In the genomic region with DNA sequence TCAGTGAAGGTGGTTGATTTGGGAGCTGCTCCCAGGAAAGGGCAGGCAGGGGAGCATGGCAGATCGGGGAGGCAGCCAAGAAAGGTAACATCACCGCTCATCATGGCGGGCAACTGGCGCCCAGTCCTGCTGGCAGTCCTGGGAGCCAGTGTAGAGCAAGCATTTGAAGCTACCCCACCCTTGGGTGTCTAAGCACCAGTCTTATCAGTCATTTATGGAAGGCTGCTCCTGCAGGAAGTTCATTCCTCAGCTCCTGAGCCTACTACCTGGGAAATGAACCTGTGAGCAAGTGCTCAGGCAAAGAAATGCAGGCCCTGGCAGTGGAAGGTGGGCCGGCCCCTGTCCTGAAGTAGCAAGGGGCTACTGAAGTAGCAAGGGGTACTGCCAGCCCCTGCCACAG, we compare ENCODE assay signal across 27 cellular contexts. TPM values are rescaled to one million over a fixed set of nuclear protein-coding genes. Genes with fewer than 3 reads are reported as not detected.
DNase-seq lines count a peak whose midpoint lies in the region; ATAC-seq and TF ChIP-seq lines count a peak whose summit lies in the region.
"Had no signal": no experiment of that assay in that cellular context is flagged by ENCODE, and none has a peak within 500 bp of the region (broad histone marks: within the 10 kb centered on the region; RNA-seq: fewer than 3 reads in every experiment).

No MANE protein-coding gene starts in this region.

- no peak overlapping the region for H2AFZ ChIP-seq in neuronal stem cell (ENCODE audit: low read length)

- H2BK15ac ChIP-seq in neuronal stem cell (ENCODE audit: low read length) = no peak overlapping the region

- H3K4me3 ChIP-seq in mucosa of descending colon (no peak overlapping the region), neuronal stem cell (ENCODE audit: low read length in 2 of 2) (no peak overlapping the region)
- H3K4me3 ChIP-seq: BLaER1, GM12878 had no signal

- H3K36me3 ChIP-seq in mucosa of descending colon (ENCODE audit: low read depth) = no peaks in the 10 kb centered on the region
- H3K36me3 ChIP-seq in neuronal stem cell (replicated peaks in 1 of 2; ENCODE audit: control insufficient read depth in 2 of 2, insufficient read depth in 2 of 2, low read length in 2 of 2) = no peaks in the 10 kb centered on the region
- H3K36me3 ChIP-seq: BE2C, BLaER1 had no signal

- H3K23ac ChIP-seq in neuronal stem cell (ENCODE audit: low read depth, low read length, poor library complexity) = no peak overlapping the region

- no CpG with 5 or more reads among the region's 5 CpGs for WGBS in neuronal stem cell (ENCODE audit: extremely low coverage in 2 of 2, insufficient read length in 2 of 2, insufficient replicate concordance in 1 of 2), 2 donors

- H3K4me1 ChIP-seq in mucosa of descending colon (ENCODE audit: low read depth) (no peaks in the 10 kb centered on the region), neuronal stem cell (ENCODE audit: control insufficient read depth in 2 of 2, insufficient read depth in 1 of 2, low read depth in 1 of 2, low read length in 2 of 2) (no peaks in the 10 kb centered on the region)
- H3K4me1 ChIP-seq: BE2C, BLaER1 had no signal

- no peak for TF ChIP-seq CTCF in mucosa of descending colon (IDR thresholded peaks at IDR 0.05)

- no peak overlapping the region for H3K4me2 ChIP-seq in neuronal stem cell (ENCODE audit: insufficient read depth, low read length, poor library complexity, severe bottlenecking)
- H3K4me2 ChIP-seq: BLaER1 had no signal

- no peaks in the 10 kb centered on the region for H3K79me1 ChIP-seq in neuronal stem cell (ENCODE audit: low read depth, low read length)

- no peak overlapping the region for H4K8ac ChIP-seq in neuronal stem cell (ENCODE audit: low read depth, low read length)

- no peak overlapping the region for H3K9ac ChIP-seq in neuronal stem cell (ENCODE audit: low read depth, low read length, poor library complexity)
- H3K9ac ChIP-seq: BLaER1 had no signal

- no peak overlapping the region for H2AK5ac ChIP-seq in neuronal stem cell (ENCODE audit: low read depth, low read length)

- intact Hi-C loops in mucosa of descending colon (cut with DNase I, micrococcal nuclease) (no loop called here), Right ventricle myocardium superior (cut with DNase I) (no loop called here)

- no peak overlapping the region for H3K14ac ChIP-seq in neuronal stem cell (ENCODE audit: low read length)

- H3K18ac ChIP-seq in neuronal stem cell (ENCODE audit: low read length) = peak overlapping the region; percentile 39

- no peak overlapping the region for H4K91ac ChIP-seq in neuronal stem cell (ENCODE audit: low read depth, low read length, poor library complexity)

- no peak overlapping the region for H2BK12ac ChIP-seq in neuronal stem cell (ENCODE audit: low read length)

- H3K27ac ChIP-seq in neuronal stem cell (replicated peaks; ENCODE audit: low read length) = no peak overlapping the region
- H3K27ac ChIP-seq: BLaER1 had no signal

- H2BK120ac ChIP-seq in neuronal stem cell (ENCODE audit: low read depth, low read length) = no peak overlapping the region

- ATAC-seq in mucosa of descending colon (peak; percentile 93), Right ventricle myocardium superior (ENCODE audit: poor library complexity) (no peak)
- ATAC-seq in activated CD4-positive, CD25-positive, alpha-beta regulatory T cell treated with anti-CD3 and anti-CD28 coated beads, Interleukin-2, amount 50 U/mL, for 24 hours = no peak
- ATAC-seq: GM12878 had no signal

- H2BK5ac ChIP-seq in neuronal stem cell (ENCODE audit: low read length) = no peak overlapping the region

- H3K9me3 ChIP-seq in mucosa of descending colon (peaks cover 4% of the 10 kb centered on the region), neuronal stem cell (replicated peaks in 1 of 2; ENCODE audit: control insufficient read depth in 2 of 2, insufficient read depth in 1 of 2, low read depth in 1 of 2, low read length in 2 of 2) (peaks cover 4 to 6% of the 10 kb centered on the region in 2 donors)
- H3K9me3 ChIP-seq: BE2C had no signal

- H3K27me3 ChIP-seq in neuronal stem cell (ENCODE audit: control insufficient read depth in 3 of 3, insufficient read depth in 3 of 3, low read depth in 1 of 3, low read length in 3 of 3) = no peaks in the 10 kb centered on the region
- H3K27me3 ChIP-seq: BE2C, BLaER1 had no signal

- no peak overlapping the region for H3K4ac ChIP-seq in neuronal stem cell (ENCODE audit: low read length)

- DNase-seq in mucosa of descending colon = peak in 1 of 3 donors; percentile 26
- no peak for DNase-seq in neuronal stem cell (ENCODE audit: low spot score)
- DNase-seq in NCI-H1694 (lab: John Stamatoyannopoulos, UW) = no peak
- no peak for DNase-seq in Right ventricle myocardium superior
- DNase-seq: 8988T; ACHN; BE2C; C1 segment of cervical spinal cord; CD4-positive, alpha-beta memory T cell; CD4-positive, CD25-positive, alpha-beta regulatory T cell; CD8-positive, alpha-beta memory T cell; COR-L47; DMS 273 treated with DMSO at 0.1 percent for 48 hours; DMS153; DMS53; DMS79; DND-41; EL; GDM1 had no signal

RNA-seq across cellular contexts. Expression of a gene that starts 41.5 kb away (rescaled TPM):
- not detected for total RNA-seq in mucosa of descending colon
- polyA plus RNA-seq in neuronal stem cell (2013, experiment 1 of 2) = not detected
- not detected for polyA plus RNA-seq in neuronal stem cell (2013, experiment 2 of 2)
- total RNA-seq in Right ventricle myocardium superior = not detected
- total RNA-seq: A673; CD4-positive, alpha-beta memory T cell; CD4-positive, CD25-positive, alpha-beta regulatory T cell; CD8-positive, alpha-beta memory T cell; Daoy; G401; GM12878 had no signal
- polyA plus RNA-seq: AG04450; CD14-positive monocyte; CD4-positive, alpha-beta memory T cell; CD4-positive, CD25-positive, alpha-beta regulatory T cell; CD8-positive, alpha-beta memory T cell; GM12878 had no signal

RNA-seq across cellular contexts. Expression of a gene that starts 59.2 kb away (rescaled TPM):
- total RNA-seq in mucosa of descending colon (100 to 1,000 TPM; 210 to 402 (median 377) TPM), Right ventricle myocardium superior (32.1 TPM)
- polyA plus RNA-seq in neuronal stem cell (2013, experiment 1 of 2) = 22.3 TPM
- polyA plus RNA-seq in neuronal stem cell (2013, experiment 2 of 2) = 23.5 TPM
